In the genomic region with DNA sequence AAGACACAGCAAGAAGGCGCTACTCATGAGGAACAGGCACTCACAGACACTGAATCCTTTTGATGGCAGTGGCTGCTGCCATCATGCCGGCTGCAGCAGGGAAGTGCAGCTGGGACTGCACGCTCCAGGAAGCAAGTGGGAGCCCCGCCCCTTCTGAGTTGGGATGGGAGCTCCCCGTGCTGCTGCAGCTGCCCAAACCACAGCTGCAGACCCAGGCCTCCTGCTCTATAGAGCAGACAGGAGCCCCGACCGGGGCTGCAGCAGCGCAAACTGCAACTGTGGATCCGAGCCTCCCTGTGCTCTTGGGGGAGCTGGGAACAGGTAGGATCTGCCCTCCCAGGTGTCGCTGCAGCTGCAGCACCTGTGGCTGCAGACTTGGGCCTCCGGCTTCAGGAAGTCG, we compare ENCODE assay signal across 19 cellular contexts.
DNase-seq lines count a peak whose midpoint lies in the region; ATAC-seq and TF ChIP-seq lines count a peak whose summit lies in the region.
"Had no signal": no experiment of that assay in that cellular context is flagged by ENCODE, and none has a peak within 500 bp of the region (broad histone marks: within the 10 kb centered on the region; RNA-seq: fewer than 3 reads in every experiment).

No MANE protein-coding gene starts in this region.

- no peaks in the 10 kb centered on the region for H3K27me3 ChIP-seq in BLaER1 treated with 17β-estradiol and CSF1 and Interleukin-3, amounts not matched to agents 10 nM and 100 nM
- no peaks in the 10 kb centered on the region for H3K27me3 ChIP-seq in uterus
- H3K27me3 ChIP-seq: gastroesophageal sphincter, pancreas, vagina had no signal

- peak overlapping the region in 10 of 11 experiments; percentile 4 to 53 (median 26); a peak in 13 of 22 replicates for H3K4me2 ChIP-seq in BLaER1 treated with 17β-estradiol and CSF1 and Interleukin-3, amounts not matched to agents 10 nM and 100 nM

- no peak for TF ChIP-seq POLR2A in uterus (IDR thresholded peaks at IDR 0.05)

- no peaks in the 10 kb centered on the region for H3K36me3 Mint-ChIP-seq in stimulated activated effector memory CD8-positive, alpha-beta T cell treated with anti-CD3 and anti-CD28 coated beads, Interleukin-12 subunit alpha, Interleukin-12 subunit beta, amount 100 ng/mL, for 72 hours
- H3K36me3 Mint-ChIP-seq in MCF 10A (ENCODE audit: insufficient read depth, unreplicated experiment), result no peaks in the 10 kb centered on the region

- H3K27ac ChIP-seq in BLaER1 treated with 17β-estradiol and CSF1 and Interleukin-3, amounts not matched to agents 10 nM and 100 nM, result no peak overlapping the region
- no peak overlapping the region for H3K27ac ChIP-seq in uterus
- H3K27ac ChIP-seq: gastroesophageal sphincter, pancreas, RWPE1, vagina had no signal

- H4K20me1 ChIP-seq in BLaER1 treated with 17β-estradiol and CSF1 and Interleukin-3, amounts not matched to agents 10 nM and 100 nM, result no peaks in the 10 kb centered on the region

- peak; percentile 81 for ATAC-seq in left colon
- ATAC-seq in stimulated activated effector memory CD8-positive, alpha-beta T cell treated with anti-CD3 and anti-CD28 coated beads, Interleukin-12 subunit alpha, Interleukin-12 subunit beta, amount 100 ng/mL, for 72 hours, result no peak
- ATAC-seq: gastroesophageal sphincter, HCT116, pancreas had no signal

- H3K36me3 ChIP-seq in BLaER1 treated with 17β-estradiol and CSF1 and Interleukin-3, amounts not matched to agents 10 nM and 100 nM, result 0 out of 22 replicates have a peak, but pooled peaks cover 0 to 3% (median 0%) of the 10 kb centered on the region in 11 experiments
- no peaks in the 10 kb centered on the region for H3K36me3 ChIP-seq in uterus
- H3K36me3 ChIP-seq: gastroesophageal sphincter, pancreas, vagina had no signal

- H3K4me3 ChIP-seq in BLaER1 treated with 17β-estradiol and CSF1 and Interleukin-3, amounts not matched to agents 10 nM and 100 nM, result peak overlapping the region in 2 of 10 experiments; percentile 4 to 25; a peak in 1 of 20 replicates
- H3K4me3 ChIP-seq in uterus, result no peak overlapping the region
- H3K4me3 ChIP-seq: gastroesophageal sphincter, pancreas, vagina had no signal

- CTCF ChIA-PET in MCF 10A (lab: Yijun Ruan, JAX), result interaction anchor here (0.7 to 1.8 kb wide), 4 partner anchors 8 to 338 kb away, joined by 4 to 5 read pairs (median 4); no protein-coding TSS in a partner anchor

- POLR2A ChIA-PET in MCF 10A (lab: Yijun Ruan, JAX), result interaction anchor here (0.9 kb wide), 1 partner anchor 10 kb away, joined by 4 read pairs; no protein-coding TSS in a partner anchor

- no peaks in the 10 kb centered on the region for H3K27me3 Mint-ChIP-seq in MCF 10A (ENCODE audit: insufficient read depth, unreplicated experiment)
- H3K27me3 Mint-ChIP-seq: B cell had no signal

- TF ChIP-seq CTCF in uterus (IDR thresholded peaks at IDR 0.05) (no peak), MCF 10A (IDR thresholded peaks at IDR 0.05; ENCODE audit: unreplicated experiment) (no peak)

- H3K4me3 Mint-ChIP-seq in stimulated activated effector memory CD8-positive, alpha-beta T cell treated with anti-CD3 and anti-CD28 coated beads, Interleukin-12 subunit alpha, Interleukin-12 subunit beta, amount 100 ng/mL, for 72 hours, result no peak overlapping the region
- H3K4me3 Mint-ChIP-seq in MCF 10A (ENCODE audit: unreplicated experiment), result no peak overlapping the region
- H3K4me3 Mint-ChIP-seq: B cell had no signal

- H3K4me1 Mint-ChIP-seq in stimulated activated effector memory CD8-positive, alpha-beta T cell treated with anti-CD3 and anti-CD28 coated beads, Interleukin-12 subunit alpha, Interleukin-12 subunit beta, amount 100 ng/mL, for 72 hours, result no peaks in the 10 kb centered on the region
- peaks cover 11% of the 10 kb centered on the region for H3K4me1 Mint-ChIP-seq in MCF 10A (ENCODE audit: insufficient read depth, unreplicated experiment)
- H3K4me1 Mint-ChIP-seq: B cell had no signal

- no peaks in the 10 kb centered on the region for H3K9me3 Mint-ChIP-seq in stimulated activated effector memory CD8-positive, alpha-beta T cell treated with anti-CD3 and anti-CD28 coated beads, Interleukin-12 subunit alpha, Interleukin-12 subunit beta, amount 100 ng/mL, for 72 hours
- no peaks in the 10 kb centered on the region for H3K9me3 Mint-ChIP-seq in MCF 10A (ENCODE audit: unreplicated experiment)

- H3K27ac Mint-ChIP-seq in stimulated activated effector memory CD8-positive, alpha-beta T cell treated with anti-CD3 and anti-CD28 coated beads, Interleukin-12 subunit alpha, Interleukin-12 subunit beta, amount 100 ng/mL, for 72 hours, result no peak overlapping the region
- H3K27ac Mint-ChIP-seq in MCF 10A (ENCODE audit: low read depth, unreplicated experiment), result no peak overlapping the region
- H3K27ac Mint-ChIP-seq: B cell had no signal

- no peak overlapping the region for H3K9ac ChIP-seq in BLaER1 treated with 17β-estradiol and CSF1 and Interleukin-3, amounts not matched to agents 10 nM and 100 nM

- no TSS peak for BruUV-seq in MCF 10A (replicated peaks; lab: Mats Ljungman, UMichigan)

- peaks cover 26 to 41% (median 33%) of the 10 kb centered on the region in 11 experiments for H3K9me3 ChIP-seq in BLaER1 treated with 17β-estradiol and CSF1 and Interleukin-3, amounts not matched to agents 10 nM and 100 nM (replicated peaks in 1 of 11)
- no peaks in the 10 kb centered on the region for H3K9me3 ChIP-seq in uterus
- H3K9me3 ChIP-seq: gastroesophageal sphincter, pancreas, vagina had no signal

- DNase-seq in HT-29 (ENCODE audit: low spot score) (peak; percentile 20), SK-N-DZ (ENCODE audit: low spot score) (peak; percentile 63), left colon (peak in 1 of 2 donors; percentile 36), uterus (no peak), MCF 10A (ENCODE audit: unreplicated experiment) (no peak)
- DNase-seq in stimulated activated effector memory CD8-positive, alpha-beta T cell treated with anti-CD3 and anti-CD28 coated beads, Interleukin-12 subunit alpha, Interleukin-12 subunit beta, amount 100 ng/mL, for 72 hours (ENCODE audit: low spot score in 2 of 2), result no peak
- DNase-seq in activated T-cell treated with anti-CD3 and anti-CD28 coated beads, Interleukin-2, amount 50 U/mL, for 48 hours, result no peak
- DNase-seq: activated CD4-positive, alpha-beta T cell treated with anti-CD3 and anti-CD28 coated beads, Interleukin-2, amount 50 U/mL, for 4 hours; IMR-90; NCI-H1092 treated with DMSO at 0.1 percent for 48 hours; NCI-H446; pancreas; stimulated activated naive CD4-positive, alpha-beta T cell treated with Interleukin-2 at 50 U/mL for 16 hours had no signal

- intact Hi-C loops in left colon (cut with DNase I, micrococcal nuclease), result no loop called here
- intact Hi-C loops in uterus (cut with DNase I; ENCODE audit: low total_unique reads), result no loop called here
- intact Hi-C loops in MCF 10A (cut with micrococcal nuclease), result no loop called here

- peaks cover 0 to 11% (median 6%) of the 10 kb centered on the region in 10 experiments; a peak in 11 of 20 replicates for H3K4me1 ChIP-seq in BLaER1 treated with 17β-estradiol and CSF1 and Interleukin-3, amounts not matched to agents 10 nM and 100 nM
- no peaks in the 10 kb centered on the region for H3K4me1 ChIP-seq in uterus
- H3K4me1 ChIP-seq: gastroesophageal sphincter, pancreas, vagina had no signal

Comparison
In these comparisons a context has a peak if more than half of its experiments do, and no peak if none do; other contexts are left out.
1. DNase-seq: peak in HT-29 (single experiment) and SK-N-DZ (single experiment); none in uterus (0 of 2), stimulated activated effector memory CD8-positive, alpha-beta T cell treated with anti-CD3 and anti-CD28 coated beads, Interleukin-12 subunit alpha, Interleukin-12 subunit beta, amount 100 ng/mL, for 72 hours (0 of 2), activated T-cell treated with anti-CD3 and anti-CD28 coated beads, Interleukin-2, amount 50 U/mL, for 48 hours (0 of 2) and MCF 10A (single experiment).